In genomic region chr6:47698342-47698787, GRCh38 we compare ENCODE assay signal across 1 cellular context.
TF ChIP-seq lines count a peak whose summit lies in the region.

Gene ADGRF4, plus strand, starts transcription at chr6:47698580. Its CDS starts 8,666 bp downstream, at chr6:47707246.

TF ChIP-seq in K562, 482 proteins besides CTCF, POLR2A, EP300 and RAD21 (continued from another document):
- TF ChIP-seq ATF3 (IDR thresholded peaks at IDR 0.05) = peak; percentile 54; the same call in 1 of the 2 replicates
- no peak for TF ChIP-seq ATF3 (CRISPR knock-in tag; conservative IDR thresholded peaks at IDR 0.05)
- TF ChIP-seq NR2C2 (CRISPR knock-in tag; IDR thresholded peaks at IDR 0.05) = no peak
- TF ChIP-seq NR2C2 (tag; IDR thresholded peaks at IDR 0.05) = peak; percentile 78
- TF ChIP-seq TFAP4 (CRISPR knock-in tag; IDR thresholded peaks at IDR 0.05; ENCODE audit: borderline replicate concordance) = no peak
- no peak for TF ChIP-seq RB1 (IDR thresholded peaks at IDR 0.05; ENCODE audit: low read depth)
- TF ChIP-seq USF1 (CRISPR knock-in tag; IDR thresholded peaks at IDR 0.05) = peak; percentile 53; the same call in 1 of the 2 replicates
- TF ChIP-seq CEBPG (CRISPR knock-in tag; IDR thresholded peaks at IDR 0.05) = no peak
- TF ChIP-seq CEBPG (tag; conservative IDR thresholded peaks at IDR 0.05 in 1 of 2, IDR thresholded peaks at IDR 0.05 in 1 of 2) = peak in 1 of 2 experiments; percentile 79; a peak in 2 of 4 replicates
- peak; percentile 36; the same call in 1 of the 2 replicates for TF ChIP-seq CBFA2T2 (conservative IDR thresholded peaks at IDR 0.05)
- peak; percentile 43; the same call in 1 of the 2 replicates for TF ChIP-seq FOXJ2 (tag; IDR thresholded peaks at IDR 0.05)
- TF ChIP-seq ARID1B (IDR thresholded peaks at IDR 0.05) = peak; percentile 50; the same call in 1 of the 2 replicates
- no peak for TF ChIP-seq MCM5 (IDR thresholded peaks at IDR 0.05; ENCODE audit: low read depth)
